1 cellular context compared by ENCODE assay signal in the genomic region with DNA sequence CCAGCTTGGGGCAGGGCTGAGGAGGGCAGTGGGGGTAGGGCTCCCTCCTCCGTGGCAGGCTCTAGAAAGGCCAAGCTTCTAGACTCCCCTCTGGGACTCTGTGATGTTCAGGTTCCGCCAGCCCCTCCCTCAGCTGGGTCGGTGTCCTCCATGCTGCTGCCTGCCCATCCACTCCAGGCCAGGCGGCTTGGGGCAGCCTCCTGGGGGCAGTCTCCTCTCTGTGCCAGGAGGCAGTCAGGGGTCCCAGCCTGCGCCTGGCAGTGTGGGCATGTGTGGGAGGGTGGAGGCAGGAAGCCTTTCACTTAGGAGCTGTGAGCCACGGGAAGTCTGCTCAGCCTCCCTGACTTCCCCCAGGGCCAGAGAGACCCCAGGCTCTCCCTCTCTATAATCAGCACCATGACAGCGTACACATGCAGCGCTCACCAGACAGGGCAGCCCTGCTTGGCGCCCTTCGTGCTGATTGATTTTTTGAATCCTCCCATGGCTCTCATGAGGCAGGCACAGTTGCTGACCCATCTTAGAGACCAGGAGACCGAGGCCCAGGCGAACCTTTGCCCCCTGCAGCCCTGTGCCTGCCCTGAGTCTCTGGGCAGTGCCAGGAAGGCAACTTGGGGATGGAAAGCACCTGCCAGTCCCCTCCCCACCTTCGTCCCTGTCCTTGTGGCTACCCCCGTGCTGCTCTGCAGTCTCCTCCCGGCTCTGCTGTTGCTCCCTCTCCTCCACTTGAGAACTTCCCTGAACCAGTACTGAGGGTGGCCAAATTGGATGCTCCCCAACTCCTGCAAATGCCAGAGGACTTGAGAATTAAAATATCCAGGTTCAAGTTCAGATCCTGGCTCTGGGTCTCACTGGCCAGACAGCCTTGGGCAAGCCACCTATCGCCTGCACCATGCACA.
A peak's percentile ranks its signal among the peaks of the same experiment; 100 is the strongest.
TF ChIP-seq lines count a peak whose summit lies in the region.

No MANE protein-coding gene starts in this region.

TF ChIP-seq in SK-N-SH, 30 proteins besides CTCF, POLR2A, EP300 and RAD21:
- TF ChIP-seq MXI1 (IDR thresholded peaks at IDR 0.05; ENCODE audit: low read depth, low read length): peak; percentile 32; the same call in 1 of the 2 replicates
- no peak for TF ChIP-seq SIN3A (IDR thresholded peaks at IDR 0.05; ENCODE audit: borderline replicate concordance, low read depth, low read length)
- TF ChIP-seq, protein P1, sequence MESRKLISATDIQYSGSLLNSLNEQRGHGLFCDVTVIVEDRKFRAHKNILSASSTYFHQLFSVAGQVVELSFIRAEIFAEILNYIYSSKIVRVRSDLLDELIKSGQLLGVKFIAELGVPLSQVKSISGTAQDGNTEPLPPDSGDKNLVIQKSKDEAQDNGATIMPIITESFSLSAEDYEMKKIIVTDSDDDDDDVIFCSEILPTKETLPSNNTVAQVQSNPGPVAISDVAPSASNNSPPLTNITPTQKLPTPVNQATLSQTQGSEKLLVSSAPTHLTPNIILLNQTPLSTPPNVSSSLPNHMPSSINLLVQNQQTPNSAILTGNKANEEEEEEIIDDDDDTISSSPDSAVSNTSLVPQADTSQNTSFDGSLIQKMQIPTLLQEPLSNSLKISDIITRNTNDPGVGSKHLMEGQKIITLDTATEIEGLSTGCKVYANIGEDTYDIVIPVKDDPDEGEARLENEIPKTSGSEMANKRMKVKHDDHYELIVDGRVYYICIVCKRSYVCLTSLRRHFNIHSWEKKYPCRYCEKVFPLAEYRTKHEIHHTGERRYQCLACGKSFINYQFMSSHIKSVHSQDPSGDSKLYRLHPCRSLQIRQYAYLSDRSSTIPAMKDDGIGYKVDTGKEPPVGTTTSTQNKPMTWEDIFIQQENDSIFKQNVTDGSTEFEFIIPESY (IDR thresholded peaks at IDR 0.05; ENCODE audit: borderline replicate concordance, low read depth): no peak
- TF ChIP-seq TEAD4 (IDR thresholded peaks at IDR 0.05; ENCODE audit: borderline replicate concordance, insufficient read depth): no peak
- no peak for TF ChIP-seq POLR2AphosphoS5 (IDR thresholded peaks at IDR 0.05; ENCODE audit: low read depth, low read length)
